Comparison of ENCODE assay signal across 1 cellular context in genomic region chr7:123792547-123792946, GRCh38.
TF ChIP-seq lines count a peak whose summit lies in the region.

No MANE protein-coding gene starts in this region.

TF ChIP-seq in GM12878, 131 proteins besides CTCF, POLR2A, EP300 and RAD21 (continued from another document):
- TF ChIP-seq, protein P1, sequence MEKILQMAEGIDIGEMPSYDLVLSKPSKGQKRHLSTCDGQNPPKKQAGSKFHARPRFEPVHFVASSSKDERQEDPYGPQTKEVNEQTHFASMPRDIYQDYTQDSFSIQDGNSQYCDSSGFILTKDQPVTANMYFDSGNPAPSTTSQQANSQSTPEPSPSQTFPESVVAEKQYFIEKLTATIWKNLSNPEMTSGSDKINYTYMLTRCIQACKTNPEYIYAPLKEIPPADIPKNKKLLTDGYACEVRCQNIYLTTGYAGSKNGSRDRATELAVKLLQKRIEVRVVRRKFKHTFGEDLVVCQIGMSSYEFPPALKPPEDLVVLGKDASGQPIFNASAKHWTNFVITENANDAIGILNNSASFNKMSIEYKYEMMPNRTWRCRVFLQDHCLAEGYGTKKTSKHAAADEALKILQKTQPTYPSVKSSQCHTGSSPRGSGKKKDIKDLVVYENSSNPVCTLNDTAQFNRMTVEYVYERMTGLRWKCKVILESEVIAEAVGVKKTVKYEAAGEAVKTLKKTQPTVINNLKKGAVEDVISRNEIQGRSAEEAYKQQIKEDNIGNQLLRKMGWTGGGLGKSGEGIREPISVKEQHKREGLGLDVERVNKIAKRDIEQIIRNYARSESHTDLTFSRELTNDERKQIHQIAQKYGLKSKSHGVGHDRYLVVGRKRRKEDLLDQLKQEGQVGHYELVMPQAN (conservative IDR thresholded peaks at IDR 0.05), result no peak
- TF ChIP-seq EGR1 (IDR thresholded peaks at IDR 0.05; ENCODE audit: borderline replicate concordance in 1 of 2, low read depth in 2 of 2, low read length in 2 of 2) (no peak), BACH1 (IDR thresholded peaks at IDR 0.05; ENCODE audit: borderline replicate concordance) (no peak), SUZ12 (IDR thresholded peaks at IDR 0.05; ENCODE audit: unreplicated experiment) (no peak), RUNX3 (IDR thresholded peaks at IDR 0.05; ENCODE audit: low read length) (0 out of 2 replicates have a peak, but pooled peaks have one; percentile 25), FOXK2 (IDR thresholded peaks at IDR 0.05) (no peak), ZBED1 (IDR thresholded peaks at IDR 0.05; ENCODE audit: borderline replicate concordance) (no peak), SKIL (IDR thresholded peaks at IDR 0.05; ENCODE audit: low read depth, poor library complexity, severe bottlenecking) (no peak), PAX8 (IDR thresholded peaks at IDR 0.05) (no peak), E2F4 (IDR thresholded peaks at IDR 0.05; ENCODE audit: low read depth, low read length) (no peak), FOXM1 (IDR thresholded peaks at IDR 0.05; ENCODE audit: low read depth, low read length) (no peak), ATF2 (IDR thresholded peaks at IDR 0.05; ENCODE audit: low read length) (0 out of 2 replicates have a peak, but pooled peaks have one; percentile 17), KDM1A (IDR thresholded peaks at IDR 0.05; ENCODE audit: borderline replicate concordance) (no peak), NFXL1 (IDR thresholded peaks at IDR 0.05; ENCODE audit: borderline replicate concordance) (no peak)
- TF ChIP-seq, protein P2, sequence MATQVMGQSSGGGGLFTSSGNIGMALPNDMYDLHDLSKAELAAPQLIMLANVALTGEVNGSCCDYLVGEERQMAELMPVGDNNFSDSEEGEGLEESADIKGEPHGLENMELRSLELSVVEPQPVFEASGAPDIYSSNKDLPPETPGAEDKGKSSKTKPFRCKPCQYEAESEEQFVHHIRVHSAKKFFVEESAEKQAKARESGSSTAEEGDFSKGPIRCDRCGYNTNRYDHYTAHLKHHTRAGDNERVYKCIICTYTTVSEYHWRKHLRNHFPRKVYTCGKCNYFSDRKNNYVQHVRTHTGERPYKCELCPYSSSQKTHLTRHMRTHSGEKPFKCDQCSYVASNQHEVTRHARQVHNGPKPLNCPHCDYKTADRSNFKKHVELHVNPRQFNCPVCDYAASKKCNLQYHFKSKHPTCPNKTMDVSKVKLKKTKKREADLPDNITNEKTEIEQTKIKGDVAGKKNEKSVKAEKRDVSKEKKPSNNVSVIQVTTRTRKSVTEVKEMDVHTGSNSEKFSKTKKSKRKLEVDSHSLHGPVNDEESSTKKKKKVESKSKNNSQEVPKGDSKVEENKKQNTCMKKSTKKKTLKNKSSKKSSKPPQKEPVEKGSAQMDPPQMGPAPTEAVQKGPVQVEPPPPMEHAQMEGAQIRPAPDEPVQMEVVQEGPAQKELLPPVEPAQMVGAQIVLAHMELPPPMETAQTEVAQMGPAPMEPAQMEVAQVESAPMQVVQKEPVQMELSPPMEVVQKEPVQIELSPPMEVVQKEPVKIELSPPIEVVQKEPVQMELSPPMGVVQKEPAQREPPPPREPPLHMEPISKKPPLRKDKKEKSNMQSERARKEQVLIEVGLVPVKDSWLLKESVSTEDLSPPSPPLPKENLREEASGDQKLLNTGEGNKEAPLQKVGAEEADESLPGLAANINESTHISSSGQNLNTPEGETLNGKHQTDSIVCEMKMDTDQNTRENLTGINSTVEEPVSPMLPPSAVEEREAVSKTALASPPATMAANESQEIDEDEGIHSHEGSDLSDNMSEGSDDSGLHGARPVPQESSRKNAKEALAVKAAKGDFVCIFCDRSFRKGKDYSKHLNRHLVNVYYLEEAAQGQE (IDR thresholded peaks at IDR 0.05; ENCODE audit: low read depth, low read length), result no peak
- TF ChIP-seq, protein P3, sequence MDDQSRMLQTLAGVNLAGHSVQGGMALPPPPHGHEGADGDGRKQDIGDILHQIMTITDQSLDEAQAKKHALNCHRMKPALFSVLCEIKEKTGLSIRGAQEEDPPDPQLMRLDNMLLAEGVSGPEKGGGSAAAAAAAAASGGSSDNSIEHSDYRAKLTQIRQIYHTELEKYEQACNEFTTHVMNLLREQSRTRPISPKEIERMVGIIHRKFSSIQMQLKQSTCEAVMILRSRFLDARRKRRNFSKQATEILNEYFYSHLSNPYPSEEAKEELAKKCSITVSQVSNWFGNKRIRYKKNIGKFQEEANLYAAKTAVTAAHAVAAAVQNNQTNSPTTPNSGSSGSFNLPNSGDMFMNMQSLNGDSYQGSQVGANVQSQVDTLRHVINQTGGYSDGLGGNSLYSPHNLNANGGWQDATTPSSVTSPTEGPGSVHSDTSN (IDR thresholded peaks at IDR 0.05; ENCODE audit: insufficient replicate concordance, low read depth, low read length), result no peak
